ENCODE assay signal across 11 cellular contexts in the genomic region with DNA sequence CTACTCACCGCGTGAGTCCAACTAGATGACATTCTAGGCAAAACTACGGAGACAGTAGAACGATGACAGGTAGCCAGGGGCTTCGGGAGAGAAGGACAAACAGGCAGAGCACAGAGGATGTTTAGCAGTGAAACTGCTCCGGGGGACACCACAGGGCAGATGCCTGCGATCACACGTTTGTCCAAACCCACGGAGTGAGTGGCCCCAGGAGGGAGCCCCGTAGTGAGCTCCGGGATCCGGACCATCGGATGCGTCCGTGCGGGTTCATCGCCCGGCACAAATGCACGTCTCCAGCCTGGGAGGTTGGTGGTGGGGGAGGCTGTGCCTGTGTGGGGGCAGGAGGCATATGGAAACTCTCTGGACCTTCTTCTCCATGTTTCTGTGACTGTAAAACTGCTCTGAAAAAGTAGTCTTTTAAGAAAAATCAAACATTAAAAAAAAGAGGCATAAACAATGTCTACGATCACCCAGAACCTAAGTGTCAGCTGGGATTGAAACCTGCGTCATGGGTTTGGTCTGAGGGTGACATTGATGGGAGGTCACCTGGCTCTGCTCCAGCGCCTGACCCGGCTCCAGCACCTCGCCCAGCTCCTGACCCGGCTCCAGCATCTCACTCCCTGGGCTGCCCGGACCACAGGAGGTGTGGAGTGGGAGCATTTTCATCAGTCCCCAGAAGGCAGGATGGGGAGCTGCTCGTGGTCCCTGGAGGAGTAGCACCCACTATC.
"Had no signal": no experiment of that assay in that cellular context is flagged by ENCODE, and none has a peak within 500 bp of the region (broad histone marks: within the 10 kb centered on the region; RNA-seq: fewer than 3 reads in every experiment).

No MANE protein-coding gene starts in this region.

- H3K9ac ChIP-seq: SK-N-SH had no signal

- H3K4me1 ChIP-seq: foreskin keratinocyte, right atrium auricular region had no signal

- H3K4me2 ChIP-seq: SK-N-SH had no signal

- H3K27me3 ChIP-seq: cardiac muscle cell, right atrium auricular region had no signal

- DNase-seq: activated B cell treated with CpG ODN at 0.5 μM for 24 hours; activated CD4-positive, alpha-beta T cell treated with anti-CD3 and anti-CD28 coated beads, Interleukin-2, amount 10 ng/mL, durations not matched to agents 24 days and 14 days; activated naive CD4-positive, alpha-beta T cell; foreskin keratinocyte; mammary epithelial cell; SK-N-SH; stimulated activated CD4-positive, alpha-beta T cell treated with anti-CD3 and anti-CD28 coated beads, Interleukin-2, amount 100 ng/mL, for 24 hours; stimulated activated naive CD4-positive, alpha-beta T cell treated with Interleukin-2 at 50 U/mL for 16 hours; T-helper 1 cell had no signal

- H3K27ac ChIP-seq: cardiac muscle cell, foreskin keratinocyte, right atrium auricular region had no signal

- H3K36me3 ChIP-seq: cardiac muscle cell, right atrium auricular region had no signal

- H3K4me3 ChIP-seq: cardiac muscle cell, right atrium auricular region had no signal

- ATAC-seq: foreskin keratinocyte had no signal

- H3K9me3 ChIP-seq: SK-N-SH had no signal
